Comparison of ENCODE assay signal across 1 cellular context in the genomic region with DNA sequence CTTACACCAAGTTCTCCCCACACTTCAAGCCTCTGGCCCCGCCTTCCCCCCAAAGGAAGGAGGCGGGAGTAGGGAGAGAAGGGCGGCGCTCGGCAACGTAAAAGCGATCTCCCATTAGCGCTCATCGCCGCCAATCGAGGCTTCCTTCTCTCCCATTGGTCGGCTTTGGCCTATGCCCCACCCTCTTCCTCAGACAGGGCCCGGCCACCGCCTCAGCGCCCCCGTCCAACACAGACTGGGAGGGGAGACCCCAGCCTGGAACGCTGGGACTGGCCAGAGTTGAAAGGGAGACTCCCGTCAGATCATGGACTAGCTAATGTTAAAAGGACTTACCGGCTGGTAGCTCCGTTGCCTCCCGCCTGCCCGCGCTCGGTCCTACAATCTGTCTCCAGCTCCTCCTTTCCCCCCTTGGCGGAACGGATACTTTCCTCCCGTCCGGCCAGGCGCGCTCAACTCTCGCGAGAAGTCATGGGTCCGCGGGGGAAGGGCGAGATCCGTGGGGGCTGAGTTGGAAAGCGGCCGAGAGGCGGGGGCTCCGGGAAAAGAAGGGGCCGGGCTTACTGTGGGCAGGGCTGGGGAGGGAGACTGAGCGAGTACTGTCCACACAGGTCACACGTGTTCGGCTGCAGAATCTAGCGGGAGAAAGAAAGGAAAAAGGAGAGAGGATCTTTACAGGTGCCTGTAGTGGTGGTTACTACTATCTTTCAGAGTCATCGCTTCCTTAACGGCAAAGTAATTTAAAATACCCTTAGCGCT.
TF ChIP-seq lines count a peak whose summit lies in the region.

A gene (minus strand): TSS at position 437 of the 756 bp plus-strand sequence. CDS start 25,382 bp downstream, outside the sequence.

TF ChIP-seq in GM12878, 131 proteins besides CTCF, POLR2A, EP300 and RAD21 (continued from another document and continues in another):
- TF ChIP-seq, protein P1, sequence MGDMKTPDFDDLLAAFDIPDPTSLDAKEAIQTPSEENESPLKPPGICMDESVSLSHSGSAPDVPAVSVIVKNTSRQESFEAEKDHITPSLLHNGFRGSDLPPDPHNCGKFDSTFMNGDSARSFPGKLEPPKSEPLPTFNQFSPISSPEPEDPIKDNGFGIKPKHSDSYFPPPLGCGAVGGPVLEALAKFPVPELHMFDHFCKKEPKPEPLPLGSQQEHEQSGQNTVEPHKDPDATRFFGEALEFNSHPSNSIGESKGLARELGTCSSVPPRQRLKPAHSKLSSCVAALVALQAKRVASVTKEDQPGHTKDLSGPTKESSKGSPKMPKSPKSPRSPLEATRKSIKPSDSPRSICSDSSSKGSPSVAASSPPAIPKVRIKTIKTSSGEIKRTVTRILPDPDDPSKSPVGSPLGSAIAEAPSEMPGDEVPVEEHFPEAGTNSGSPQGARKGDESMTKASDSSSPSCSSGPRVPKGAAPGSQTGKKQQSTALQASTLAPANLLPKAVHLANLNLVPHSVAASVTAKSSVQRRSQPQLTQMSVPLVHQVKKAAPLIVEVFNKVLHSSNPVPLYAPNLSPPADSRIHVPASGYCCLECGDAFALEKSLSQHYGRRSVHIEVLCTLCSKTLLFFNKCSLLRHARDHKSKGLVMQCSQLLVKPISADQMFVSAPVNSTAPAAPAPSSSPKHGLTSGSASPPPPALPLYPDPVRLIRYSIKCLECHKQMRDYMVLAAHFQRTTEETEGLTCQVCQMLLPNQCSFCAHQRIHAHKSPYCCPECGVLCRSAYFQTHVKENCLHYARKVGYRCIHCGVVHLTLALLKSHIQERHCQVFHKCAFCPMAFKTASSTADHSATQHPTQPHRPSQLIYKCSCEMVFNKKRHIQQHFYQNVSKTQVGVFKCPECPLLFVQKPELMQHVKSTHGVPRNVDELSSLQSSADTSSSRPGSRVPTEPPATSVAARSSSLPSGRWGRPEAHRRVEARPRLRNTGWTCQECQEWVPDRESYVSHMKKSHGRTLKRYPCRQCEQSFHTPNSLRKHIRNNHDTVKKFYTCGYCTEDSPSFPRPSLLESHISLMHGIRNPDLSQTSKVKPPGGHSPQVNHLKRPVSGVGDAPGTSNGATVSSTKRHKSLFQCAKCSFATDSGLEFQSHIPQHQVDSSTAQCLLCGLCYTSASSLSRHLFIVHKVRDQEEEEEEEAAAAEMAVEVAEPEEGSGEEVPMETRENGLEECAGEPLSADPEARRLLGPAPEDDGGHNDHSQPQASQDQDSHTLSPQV (IDR thresholded peaks at IDR 0.05), result no peak
- TF ChIP-seq, protein P2, sequence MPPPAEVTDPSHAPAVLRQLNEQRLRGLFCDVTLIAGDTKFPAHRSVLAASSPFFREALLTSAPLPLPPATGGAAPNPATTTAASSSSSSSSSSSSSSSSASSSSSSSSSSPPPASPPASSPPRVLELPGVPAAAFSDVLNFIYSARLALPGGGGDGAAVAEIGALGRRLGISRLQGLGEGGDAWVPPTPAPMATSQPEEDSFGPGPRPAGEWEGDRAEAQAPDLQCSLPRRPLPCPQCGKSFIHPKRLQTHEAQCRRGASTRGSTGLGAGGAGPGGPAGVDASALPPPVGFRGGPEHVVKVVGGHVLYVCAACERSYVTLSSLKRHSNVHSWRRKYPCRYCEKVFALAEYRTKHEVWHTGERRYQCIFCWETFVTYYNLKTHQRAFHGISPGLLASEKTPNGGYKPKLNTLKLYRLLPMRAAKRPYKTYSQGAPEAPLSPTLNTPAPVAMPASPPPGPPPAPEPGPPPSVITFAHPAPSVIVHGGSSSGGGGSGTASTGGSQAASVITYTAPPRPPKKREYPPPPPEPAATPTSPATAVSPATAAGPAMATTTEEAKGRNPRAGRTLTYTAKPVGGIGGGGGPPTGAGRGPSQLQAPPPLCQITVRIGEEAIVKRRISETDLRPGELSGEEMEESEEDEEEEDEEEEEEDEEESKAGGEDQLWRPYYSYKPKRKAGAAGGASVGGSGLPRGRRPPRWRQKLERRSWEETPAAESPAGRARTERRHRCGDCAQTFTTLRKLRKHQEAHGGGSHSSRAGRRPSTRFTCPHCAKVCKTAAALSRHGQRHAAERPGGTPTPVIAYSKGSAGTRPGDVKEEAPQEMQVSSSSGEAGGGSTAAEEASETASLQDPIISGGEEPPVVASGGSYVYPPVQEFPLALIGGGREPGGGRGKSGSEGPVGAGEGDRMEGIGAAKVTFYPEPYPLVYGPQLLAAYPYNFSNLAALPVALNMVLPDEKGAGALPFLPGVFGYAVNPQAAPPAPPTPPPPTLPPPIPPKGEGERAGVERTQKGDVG (CRISPR knock-in tag; IDR thresholded peaks at IDR 0.05), result no peak
- TF ChIP-seq MEF2A (IDR thresholded peaks at IDR 0.05; ENCODE audit: insufficient read depth, low read depth, low read length), result no peak
- TF ChIP-seq CBX3 (IDR thresholded peaks at IDR 0.05; ENCODE audit: borderline replicate concordance, low read depth), result no peak
- TF ChIP-seq TCF12 (IDR thresholded peaks at IDR 0.05; ENCODE audit: low read depth, low read length), result 0 out of 2 replicates have a peak, but pooled peaks have one; percentile 24
- TF ChIP-seq MEF2B (IDR thresholded peaks at IDR 0.05; ENCODE audit: partially characterized antibody, poor library complexity, severe bottlenecking), result peak; percentile 65
- no peak for TF ChIP-seq CBX5 (IDR thresholded peaks at IDR 0.05; ENCODE audit: low read depth)
- TF ChIP-seq, protein P3, sequence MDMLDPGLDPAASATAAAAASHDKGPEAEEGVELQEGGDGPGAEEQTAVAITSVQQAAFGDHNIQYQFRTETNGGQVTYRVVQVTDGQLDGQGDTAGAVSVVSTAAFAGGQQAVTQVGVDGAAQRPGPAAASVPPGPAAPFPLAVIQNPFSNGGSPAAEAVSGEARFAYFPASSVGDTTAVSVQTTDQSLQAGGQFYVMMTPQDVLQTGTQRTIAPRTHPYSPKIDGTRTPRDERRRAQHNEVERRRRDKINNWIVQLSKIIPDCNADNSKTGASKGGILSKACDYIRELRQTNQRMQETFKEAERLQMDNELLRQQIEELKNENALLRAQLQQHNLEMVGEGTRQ (IDR thresholded peaks at IDR 0.05; ENCODE audit: borderline replicate concordance, low read depth, low read length), result no peak
- TF ChIP-seq ZBED1 (IDR thresholded peaks at IDR 0.05; ENCODE audit: borderline replicate concordance), result peak; percentile 33; the same call in 1 of the 2 replicates
- peak; percentile 97 for TF ChIP-seq DPF2 (IDR thresholded peaks at IDR 0.05)
- TF ChIP-seq, protein P4, sequence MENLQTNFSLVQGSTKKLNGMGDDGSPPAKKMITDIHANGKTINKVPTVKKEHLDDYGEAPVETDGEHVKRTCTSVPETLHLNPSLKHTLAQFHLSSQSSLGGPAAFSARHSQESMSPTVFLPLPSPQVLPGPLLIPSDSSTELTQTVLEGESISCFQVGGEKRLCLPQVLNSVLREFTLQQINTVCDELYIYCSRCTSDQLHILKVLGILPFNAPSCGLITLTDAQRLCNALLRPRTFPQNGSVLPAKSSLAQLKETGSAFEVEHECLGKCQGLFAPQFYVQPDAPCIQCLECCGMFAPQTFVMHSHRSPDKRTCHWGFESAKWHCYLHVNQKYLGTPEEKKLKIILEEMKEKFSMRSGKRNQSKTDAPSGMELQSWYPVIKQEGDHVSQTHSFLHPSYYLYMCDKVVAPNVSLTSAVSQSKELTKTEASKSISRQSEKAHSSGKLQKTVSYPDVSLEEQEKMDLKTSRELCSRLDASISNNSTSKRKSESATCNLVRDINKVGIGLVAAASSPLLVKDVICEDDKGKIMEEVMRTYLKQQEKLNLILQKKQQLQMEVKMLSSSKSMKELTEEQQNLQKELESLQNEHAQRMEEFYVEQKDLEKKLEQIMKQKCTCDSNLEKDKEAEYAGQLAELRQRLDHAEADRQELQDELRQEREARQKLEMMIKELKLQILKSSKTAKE (IDR thresholded peaks at IDR 0.05; ENCODE audit: low read depth, poor library complexity, severe bottlenecking), result peak; percentile 98
- TF ChIP-seq, protein P5, sequence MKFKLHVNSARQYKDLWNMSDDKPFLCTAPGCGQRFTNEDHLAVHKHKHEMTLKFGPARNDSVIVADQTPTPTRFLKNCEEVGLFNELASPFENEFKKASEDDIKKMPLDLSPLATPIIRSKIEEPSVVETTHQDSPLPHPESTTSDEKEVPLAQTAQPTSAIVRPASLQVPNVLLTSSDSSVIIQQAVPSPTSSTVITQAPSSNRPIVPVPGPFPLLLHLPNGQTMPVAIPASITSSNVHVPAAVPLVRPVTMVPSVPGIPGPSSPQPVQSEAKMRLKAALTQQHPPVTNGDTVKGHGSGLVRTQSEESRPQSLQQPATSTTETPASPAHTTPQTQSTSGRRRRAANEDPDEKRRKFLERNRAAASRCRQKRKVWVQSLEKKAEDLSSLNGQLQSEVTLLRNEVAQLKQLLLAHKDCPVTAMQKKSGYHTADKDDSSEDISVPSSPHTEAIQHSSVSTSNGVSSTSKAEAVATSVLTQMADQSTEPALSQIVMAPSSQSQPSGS (IDR thresholded peaks at IDR 0.05; ENCODE audit: low read length), result 0 out of 2 replicates have a peak, but pooled peaks have one; percentile 37
- TF ChIP-seq ASH2L (IDR thresholded peaks at IDR 0.05; ENCODE audit: borderline replicate concordance, low read depth), result no peak
- TF ChIP-seq CHD2 (IDR thresholded peaks at IDR 0.05; ENCODE audit: borderline replicate concordance, low read depth, low read length), result peak; percentile 99
- peak; percentile 22 to 42 for TF ChIP-seq IKZF2 (IDR thresholded peaks at IDR 0.05)
- 0 out of 3 replicates have a peak, but pooled peaks have one; percentile 18 for TF ChIP-seq POU2F2 (IDR thresholded peaks at IDR 0.05; ENCODE audit: borderline replicate concordance, low read depth, low read length)
- TF ChIP-seq, protein P6, sequence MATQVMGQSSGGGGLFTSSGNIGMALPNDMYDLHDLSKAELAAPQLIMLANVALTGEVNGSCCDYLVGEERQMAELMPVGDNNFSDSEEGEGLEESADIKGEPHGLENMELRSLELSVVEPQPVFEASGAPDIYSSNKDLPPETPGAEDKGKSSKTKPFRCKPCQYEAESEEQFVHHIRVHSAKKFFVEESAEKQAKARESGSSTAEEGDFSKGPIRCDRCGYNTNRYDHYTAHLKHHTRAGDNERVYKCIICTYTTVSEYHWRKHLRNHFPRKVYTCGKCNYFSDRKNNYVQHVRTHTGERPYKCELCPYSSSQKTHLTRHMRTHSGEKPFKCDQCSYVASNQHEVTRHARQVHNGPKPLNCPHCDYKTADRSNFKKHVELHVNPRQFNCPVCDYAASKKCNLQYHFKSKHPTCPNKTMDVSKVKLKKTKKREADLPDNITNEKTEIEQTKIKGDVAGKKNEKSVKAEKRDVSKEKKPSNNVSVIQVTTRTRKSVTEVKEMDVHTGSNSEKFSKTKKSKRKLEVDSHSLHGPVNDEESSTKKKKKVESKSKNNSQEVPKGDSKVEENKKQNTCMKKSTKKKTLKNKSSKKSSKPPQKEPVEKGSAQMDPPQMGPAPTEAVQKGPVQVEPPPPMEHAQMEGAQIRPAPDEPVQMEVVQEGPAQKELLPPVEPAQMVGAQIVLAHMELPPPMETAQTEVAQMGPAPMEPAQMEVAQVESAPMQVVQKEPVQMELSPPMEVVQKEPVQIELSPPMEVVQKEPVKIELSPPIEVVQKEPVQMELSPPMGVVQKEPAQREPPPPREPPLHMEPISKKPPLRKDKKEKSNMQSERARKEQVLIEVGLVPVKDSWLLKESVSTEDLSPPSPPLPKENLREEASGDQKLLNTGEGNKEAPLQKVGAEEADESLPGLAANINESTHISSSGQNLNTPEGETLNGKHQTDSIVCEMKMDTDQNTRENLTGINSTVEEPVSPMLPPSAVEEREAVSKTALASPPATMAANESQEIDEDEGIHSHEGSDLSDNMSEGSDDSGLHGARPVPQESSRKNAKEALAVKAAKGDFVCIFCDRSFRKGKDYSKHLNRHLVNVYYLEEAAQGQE (IDR thresholded peaks at IDR 0.05; ENCODE audit: low read depth, low read length), result no peak
- TF ChIP-seq SREBF1 (IDR thresholded peaks at IDR 0.05; ENCODE audit: low read length), result peak; percentile 99
- TF ChIP-seq, protein P7, sequence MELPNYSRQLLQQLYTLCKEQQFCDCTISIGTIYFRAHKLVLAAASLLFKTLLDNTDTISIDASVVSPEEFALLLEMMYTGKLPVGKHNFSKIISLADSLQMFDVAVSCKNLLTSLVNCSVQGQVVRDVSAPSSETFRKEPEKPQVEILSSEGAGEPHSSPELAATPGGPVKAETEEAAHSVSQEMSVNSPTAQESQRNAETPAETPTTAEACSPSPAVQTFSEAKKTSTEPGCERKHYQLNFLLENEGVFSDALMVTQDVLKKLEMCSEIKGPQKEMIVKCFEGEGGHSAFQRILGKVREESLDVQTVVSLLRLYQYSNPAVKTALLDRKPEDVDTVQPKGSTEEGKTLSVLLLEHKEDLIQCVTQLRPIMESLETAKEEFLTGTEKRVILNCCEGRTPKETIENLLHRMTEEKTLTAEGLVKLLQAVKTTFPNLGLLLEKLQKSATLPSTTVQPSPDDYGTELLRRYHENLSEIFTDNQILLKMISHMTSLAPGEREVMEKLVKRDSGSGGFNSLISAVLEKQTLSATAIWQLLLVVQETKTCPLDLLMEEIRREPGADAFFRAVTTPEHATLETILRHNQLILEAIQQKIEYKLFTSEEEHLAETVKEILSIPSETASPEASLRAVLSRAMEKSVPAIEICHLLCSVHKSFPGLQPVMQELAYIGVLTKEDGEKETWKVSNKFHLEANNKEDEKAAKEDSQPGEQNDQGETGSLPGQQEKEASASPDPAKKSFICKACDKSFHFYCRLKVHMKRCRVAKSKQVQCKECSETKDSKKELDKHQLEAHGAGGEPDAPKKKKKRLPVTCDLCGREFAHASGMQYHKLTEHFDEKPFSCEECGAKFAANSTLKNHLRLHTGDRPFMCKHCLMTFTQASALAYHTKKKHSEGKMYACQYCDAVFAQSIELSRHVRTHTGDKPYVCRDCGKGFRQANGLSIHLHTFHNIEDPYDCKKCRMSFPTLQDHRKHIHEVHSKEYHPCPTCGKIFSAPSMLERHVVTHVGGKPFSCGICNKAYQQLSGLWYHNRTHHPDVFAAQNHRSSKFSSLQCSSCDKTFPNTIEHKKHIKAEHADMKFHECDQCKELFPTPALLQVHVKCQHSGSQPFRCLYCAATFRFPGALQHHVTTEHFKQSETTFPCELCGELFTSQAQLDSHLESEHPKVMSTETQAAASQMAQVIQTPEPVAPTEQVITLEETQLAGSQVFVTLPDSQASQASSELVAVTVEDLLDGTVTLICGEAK (IDR thresholded peaks at IDR 0.05; ENCODE audit: borderline replicate concordance), result peak; percentile 82; the same call in 1 of the 2 replicates
- TF ChIP-seq SREBF2 (IDR thresholded peaks at IDR 0.05; ENCODE audit: low read length), result no peak
- no peak for TF ChIP-seq TCF3 (IDR thresholded peaks at IDR 0.05; ENCODE audit: borderline replicate concordance, insufficient read depth, low read depth, low read length)
- TF ChIP-seq NFYA (IDR thresholded peaks at IDR 0.05; ENCODE audit: borderline replicate concordance, low read depth, low read length), result peak; percentile 55
- TF ChIP-seq SUPT20H (IDR thresholded peaks at IDR 0.05; ENCODE audit: borderline replicate concordance, control insufficient read depth, low read depth, low read length), result no peak
- TF ChIP-seq HDAC2 (IDR thresholded peaks at IDR 0.05), result no peak
- no peak for TF ChIP-seq HDGF (IDR thresholded peaks at IDR 0.05)
- TF ChIP-seq EGR1 (IDR thresholded peaks at IDR 0.05; ENCODE audit: borderline replicate concordance in 1 of 2, low read depth in 2 of 2, low read length in 2 of 2), result peak in 1 of 2 experiments; percentile 44; a peak in 1 of 3 replicates
- 0 out of 2 replicates have a peak, but pooled peaks have one; percentile 21 for TF ChIP-seq NR2F1 (conservative IDR thresholded peaks at IDR 0.05)
